Comparison of ENCODE assay signal across 21 cellular contexts in the genomic region with DNA sequence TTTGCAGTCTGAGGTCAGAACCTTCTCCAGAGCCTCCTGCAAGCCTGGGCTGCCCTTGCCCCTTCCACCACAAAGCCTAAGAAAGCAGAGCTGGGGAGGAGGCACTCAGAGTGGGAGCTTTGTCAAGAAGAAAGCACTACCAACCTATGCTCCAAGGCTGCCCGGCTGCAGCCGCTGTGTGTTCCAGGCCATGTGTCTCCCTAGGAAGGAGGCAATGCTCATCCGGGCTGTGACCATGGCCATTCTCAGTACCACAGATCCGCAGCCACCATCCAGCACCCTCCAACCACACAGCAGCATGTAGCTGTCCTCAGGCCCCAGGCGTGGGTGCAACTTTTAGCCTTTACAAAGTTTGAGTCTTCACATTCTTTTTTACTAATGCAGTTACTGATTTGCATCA. TPM values are rescaled to one million over a fixed set of nuclear protein-coding genes. Genes with fewer than 3 reads are reported as not detected.
DNase-seq lines count a peak whose midpoint lies in the region; ATAC-seq and TF ChIP-seq lines count a peak whose summit lies in the region.
"Had no signal": no experiment of that assay in that cellular context is flagged by ENCODE, and none has a peak within 500 bp of the region (broad histone marks: within the 10 kb centered on the region; RNA-seq: fewer than 3 reads in every experiment).

No MANE protein-coding gene starts in this region.

- H3K4me2 ChIP-seq in trophoblast cell (ENCODE audit: low read length) = no peak overlapping the region
- H3K4me2 ChIP-seq: GM23338 had no signal

- no peak overlapping the region for H3K27ac ChIP-seq in trophoblast cell (ENCODE audit: low read depth, low read length)
- peak overlapping the region; percentile 35 for H3K27ac ChIP-seq in substantia nigra (ENCODE audit: low read depth, low read length, poor library complexity, severe bottlenecking)
- H3K27ac ChIP-seq: 22Rv1, SJSA1 had no signal

- H2AFZ ChIP-seq in trophoblast cell (ENCODE audit: insufficient read depth, low read length, poor library complexity) = no peak overlapping the region
- H2AFZ ChIP-seq: GM23338 had no signal

- H4K91ac ChIP-seq in trophoblast cell (ENCODE audit: low read depth, low read length) = no peak overlapping the region

- peak overlapping the region; percentile 8 for H3K4me3 ChIP-seq in trophoblast cell (ENCODE audit: low read depth, low read length)
- H3K4me3 ChIP-seq: GM23338, HAP-1, SJSA1 had no signal

- H3K9me3 ChIP-seq in trophoblast cell (ENCODE audit: insufficient read depth, low read depth, low read length) = no peaks in the 10 kb centered on the region
- H3K9me3 ChIP-seq: HAP-1, SJSA1 had no signal

- no peaks in the 10 kb centered on the region for H3K27me3 Mint-ChIP-seq in activated naive CD8-positive, alpha-beta T cell treated with anti-CD3 and anti-CD28 coated beads for 36 hours
- H3K27me3 Mint-ChIP-seq in activated naive CD8-positive, alpha-beta T cell treated with anti-CD3 and anti-CD28 coated beads, Interleukin-2, amount 50 U/mL, for 24 hours = no peaks in the 10 kb centered on the region
- H3K27me3 Mint-ChIP-seq in mesothelial cell of epicardium (ENCODE audit: low read depth) = no peaks in the 10 kb centered on the region
- H3K27me3 Mint-ChIP-seq: CD4-positive, CD25-positive, alpha-beta regulatory T cell had no signal

- H3K4me3 Mint-ChIP-seq in activated naive CD8-positive, alpha-beta T cell treated with anti-CD3 and anti-CD28 coated beads for 36 hours = no peak overlapping the region
- no peak overlapping the region for H3K4me3 Mint-ChIP-seq in activated naive CD8-positive, alpha-beta T cell treated with anti-CD3 and anti-CD28 coated beads, Interleukin-2, amount 50 U/mL, for 24 hours
- H3K4me3 Mint-ChIP-seq in mesothelial cell of epicardium = no peak overlapping the region
- H3K4me3 Mint-ChIP-seq: CD4-positive, CD25-positive, alpha-beta regulatory T cell; GM23338; HFFc6 had no signal

- H3K14ac ChIP-seq in trophoblast cell (ENCODE audit: low read length) = no peak overlapping the region

- H3K36me3 ChIP-seq in trophoblast cell (ENCODE audit: control insufficient read depth in 1 of 2, insufficient read depth in 2 of 2, low read length in 2 of 2) = peaks cover 41 to 53% of the 10 kb centered on the region in 2 experiments

- no peak overlapping the region for H2BK5ac ChIP-seq in trophoblast cell (ENCODE audit: low read depth, low read length, poor library complexity)

- H3K23ac ChIP-seq in trophoblast cell (ENCODE audit: low read length) = no peak overlapping the region

- no peak for ATAC-seq in activated naive CD8-positive, alpha-beta T cell treated with anti-CD3 and anti-CD28 coated beads, Interleukin-2, amount 50 U/mL, for 24 hours

- peaks cover 19% of the 10 kb centered on the region for H3K36me3 Mint-ChIP-seq in activated naive CD8-positive, alpha-beta T cell treated with anti-CD3 and anti-CD28 coated beads for 36 hours
- H3K36me3 Mint-ChIP-seq in activated naive CD8-positive, alpha-beta T cell treated with anti-CD3 and anti-CD28 coated beads, Interleukin-2, amount 50 U/mL, for 24 hours (ENCODE audit: low read depth) = peaks cover 51% of the 10 kb centered on the region
- H3K36me3 Mint-ChIP-seq in mesothelial cell of epicardium = peaks cover 29% of the 10 kb centered on the region

- no peak for DNase-seq in activated naive CD8-positive, alpha-beta T cell treated with anti-CD3 and anti-CD28 coated beads for 36 hours
- DNase-seq in activated naive CD8-positive, alpha-beta T cell treated with anti-CD3 and anti-CD28 coated beads, Interleukin-2, amount 50 U/mL, for 24 hours = no peak
- no peak for DNase-seq in trophoblast cell
- no peak for DNase-seq in substantia nigra (lab: John Stamatoyannopoulos, UW)
- no peak for DNase-seq in stimulated activated CD8-positive, alpha-beta memory T cell treated with anti-CD3 and anti-CD28 coated beads, Interleukin-4, amount 100 ng/mL, for 48 hours
- DNase-seq in mesothelial cell of epicardium (ENCODE audit: low spot score in 2 of 2, unreplicated experiment in 2 of 2) = no peak
- DNase-seq in MV-4-11 (lab: John Stamatoyannopoulos, UW) = no peak
- DNase-seq: DMS53, KG1, MM.1S, NCI-H1048, NCI-H1417 treated with DMSO at 0.1 percent for 48 hours, NCI-H2227 treated with DMSO at 0.1 percent for 48 hours, Right ventricle myocardium superior, RPMI8226 had no signal

- no peak overlapping the region for H3K18ac ChIP-seq in trophoblast cell (ENCODE audit: low read length)

- no peaks in the 10 kb centered on the region for H3K79me2 ChIP-seq in trophoblast cell (ENCODE audit: control insufficient read depth, insufficient read depth, low read length, poor library complexity)

- no peaks in the 10 kb centered on the region for H3K4me1 Mint-ChIP-seq in activated naive CD8-positive, alpha-beta T cell treated with anti-CD3 and anti-CD28 coated beads for 36 hours
- no peaks in the 10 kb centered on the region for H3K4me1 Mint-ChIP-seq in activated naive CD8-positive, alpha-beta T cell treated with anti-CD3 and anti-CD28 coated beads, Interleukin-2, amount 50 U/mL, for 24 hours
- no peaks in the 10 kb centered on the region for H3K4me1 Mint-ChIP-seq in mesothelial cell of epicardium
- H3K4me1 Mint-ChIP-seq: GM23338 had no signal

- no peak overlapping the region for H3K9ac ChIP-seq in trophoblast cell (ENCODE audit: low read length)

- TF ChIP-seq CTCF in mesothelial cell of epicardium (IDR thresholded peaks at IDR 0.05; ENCODE audit: unreplicated experiment) = no peak

- H3K27ac Mint-ChIP-seq in activated naive CD8-positive, alpha-beta T cell treated with anti-CD3 and anti-CD28 coated beads for 36 hours = peak overlapping the region; percentile 38
- no peak overlapping the region for H3K27ac Mint-ChIP-seq in activated naive CD8-positive, alpha-beta T cell treated with anti-CD3 and anti-CD28 coated beads, Interleukin-2, amount 50 U/mL, for 24 hours
- no peak overlapping the region for H3K27ac Mint-ChIP-seq in mesothelial cell of epicardium
- H3K27ac Mint-ChIP-seq: CD4-positive, CD25-positive, alpha-beta regulatory T cell; GM23338; HFFc6 had no signal

- no peaks in the 10 kb centered on the region for H3K79me1 ChIP-seq in trophoblast cell (ENCODE audit: low read length)

- no CpG with 5 or more reads among the region's 5 CpGs for WGBS in trophoblast cell (ENCODE audit: extremely low coverage, insufficient coverage, insufficient read length)

- H3K9me3 Mint-ChIP-seq in activated naive CD8-positive, alpha-beta T cell treated with anti-CD3 and anti-CD28 coated beads for 36 hours = no peaks in the 10 kb centered on the region
- H3K9me3 Mint-ChIP-seq in activated naive CD8-positive, alpha-beta T cell treated with anti-CD3 and anti-CD28 coated beads, Interleukin-2, amount 50 U/mL, for 24 hours = no peaks in the 10 kb centered on the region
- no peaks in the 10 kb centered on the region for H3K9me3 Mint-ChIP-seq in mesothelial cell of epicardium
- H3K9me3 Mint-ChIP-seq: CD4-positive, CD25-positive, alpha-beta regulatory T cell; GM23338; HFFc6 had no signal

- no peak overlapping the region for H3K4ac ChIP-seq in trophoblast cell (ENCODE audit: low read depth, low read length)

- no peak overlapping the region for H2BK120ac ChIP-seq in trophoblast cell (ENCODE audit: insufficient read depth, low read length, poor library complexity)

- H2BK12ac ChIP-seq in trophoblast cell (ENCODE audit: low read length) = no peak overlapping the region

- no peak overlapping the region for H4K8ac ChIP-seq in trophoblast cell (ENCODE audit: low read depth, low read length)

- no peak overlapping the region for H2AK5ac ChIP-seq in trophoblast cell (ENCODE audit: low read length)

- H3K27me3 ChIP-seq in trophoblast cell (ENCODE audit: insufficient read depth, low read length) = no peaks in the 10 kb centered on the region
- H3K27me3 ChIP-seq: SJSA1 had no signal

- H3K4me1 ChIP-seq in trophoblast cell (ENCODE audit: control insufficient read depth in 1 of 2, insufficient read depth in 2 of 2, low read length in 2 of 2) = no peaks in the 10 kb centered on the region
- H3K4me1 ChIP-seq: HAP-1 had no signal

- no peak overlapping the region for H4K12ac ChIP-seq in trophoblast cell (ENCODE audit: low read depth, low read length)

RNA-seq across cellular contexts. Expression of gene CARS2, which starts 22.0 kb away (rescaled TPM):
- total RNA-seq in activated naive CD8-positive, alpha-beta T cell treated with anti-CD3 and anti-CD28 coated beads for 36 hours = 10 to 100 TPM; 81.1 to 84.8 TPM
- 31.3 and 31.8 TPM in 2 replicates for polyA plus RNA-seq in trophoblast cell (2013)
- total RNA-seq in mesothelial cell of epicardium = 84.4 to 89.1 TPM (median 87.6 TPM) in 3 replicates

RNA-seq across cellular contexts. Expression of gene ING1, which starts 29.6 kb away (rescaled TPM):
- 10 to 100 TPM; 16.7 to 18.4 TPM for total RNA-seq in activated naive CD8-positive, alpha-beta T cell treated with anti-CD3 and anti-CD28 coated beads for 36 hours
- polyA plus RNA-seq in trophoblast cell (2013) = 21.1 and 21.2 TPM in 2 replicates
- 19.1 to 21.0 TPM (median 19.2 TPM) in 3 replicates for total RNA-seq in mesothelial cell of epicardium
